ENCODE assay signal across 8 cellular contexts in the genomic region with DNA sequence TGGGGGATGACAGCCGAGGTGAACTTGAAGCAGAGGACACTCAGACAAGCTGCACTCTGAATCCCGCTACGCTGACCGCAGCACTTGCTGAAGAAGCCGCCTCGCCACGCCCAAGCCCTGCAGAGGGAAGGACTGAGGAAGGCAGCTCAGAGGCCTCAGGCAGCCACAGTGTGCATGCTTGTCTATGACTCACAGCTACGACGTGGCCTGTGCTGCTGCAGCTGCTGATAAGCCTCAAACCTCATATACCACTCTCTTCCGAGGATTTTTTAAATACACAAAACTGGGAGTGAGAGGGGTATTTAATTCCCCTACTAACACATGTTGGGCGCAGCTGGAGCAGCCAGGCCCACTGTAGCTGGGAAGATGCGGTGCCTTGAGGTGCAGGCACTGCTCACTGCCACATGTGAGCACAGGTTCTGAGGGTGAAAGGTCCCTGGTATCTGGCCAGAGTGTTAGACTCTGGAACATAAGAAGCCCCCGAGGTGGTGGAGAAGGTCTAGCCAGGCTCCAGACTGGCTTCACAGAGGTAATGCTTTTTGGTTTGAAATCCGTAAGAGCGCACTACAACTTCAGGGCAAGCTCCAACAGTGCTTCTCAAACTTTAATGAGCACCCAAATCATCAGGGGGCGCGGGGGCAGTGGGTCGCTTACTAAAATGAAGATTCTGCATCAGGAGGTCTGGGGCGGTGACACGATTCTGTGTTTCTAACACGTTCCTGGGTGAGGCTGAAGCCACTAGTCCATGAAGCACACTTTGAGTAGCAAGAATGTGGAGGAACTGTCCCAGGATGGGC.
DNase-seq lines count a peak whose midpoint lies in the region; ATAC-seq and TF ChIP-seq lines count a peak whose summit lies in the region.

No MANE protein-coding gene starts in this region.

- H3K36me3 Mint-ChIP-seq in chondrocyte (ENCODE audit: low read depth) (no peaks in the 10 kb centered on the region), mesothelial cell of epicardium (no peaks in the 10 kb centered on the region)
- H3K36me3 Mint-ChIP-seq in stimulated activated memory B cell treated with anti-CD40 and anti-IgM and Interleukin-4, amounts not matched to agents 10 μg/mL and 1 μg/mL and 100 μg/mL, for 72 hours, result no peaks in the 10 kb centered on the region

- no peaks in the 10 kb centered on the region; the same call in 1 of the 2 replicates for H3K4me1 ChIP-seq in BE2C

- H3K4me3 Mint-ChIP-seq in chondrocyte (ENCODE audit: unreplicated experiment) (no peak overlapping the region), mesothelial cell of epicardium (no peak overlapping the region)
- peak overlapping the region; percentile 34 for H3K4me3 Mint-ChIP-seq in stimulated activated memory B cell treated with anti-CD40 and anti-IgM and Interleukin-4, amounts not matched to agents 10 μg/mL and 1 μg/mL and 100 μg/mL, for 72 hours

- peak overlapping the region; percentile 85 for H3K27ac Mint-ChIP-seq in chondrocyte (ENCODE audit: unreplicated experiment)
- peak overlapping the region; percentile 64 for H3K27ac Mint-ChIP-seq in mesothelial cell of epicardium
- peak overlapping the region; percentile 91 for H3K27ac Mint-ChIP-seq in stimulated activated memory B cell treated with anti-CD40 and anti-IgM and Interleukin-4, amounts not matched to agents 10 μg/mL and 1 μg/mL and 100 μg/mL, for 72 hours

- H3K27me3 Mint-ChIP-seq in chondrocyte (ENCODE audit: low read depth), result no peaks in the 10 kb centered on the region
- H3K27me3 Mint-ChIP-seq in mesothelial cell of epicardium (ENCODE audit: low read depth), result no peaks in the 10 kb centered on the region
- H3K27me3 Mint-ChIP-seq in stimulated activated memory B cell treated with anti-CD40 and anti-IgM and Interleukin-4, amounts not matched to agents 10 μg/mL and 1 μg/mL and 100 μg/mL, for 72 hours, result no peaks in the 10 kb centered on the region

- DNase-seq in BE2C, result peak; percentile 67
- DNase-seq in HUDEP-2 (lab: John Stamatoyannopoulos, UW; ENCODE audit: unreplicated experiment in 76 of 76), result peak in 73 of 76 experiments; percentile 12 to 87 (median 71)
- DNase-seq in activated CD4-positive, alpha-beta T cell treated with anti-CD3 and anti-CD28 coated beads for 1 hour, result peak; percentile 14
- DNase-seq in chondrocyte (ENCODE audit: low spot score), result no peak
- peak in 1 of 2 experiments; percentile 58 for DNase-seq in mesothelial cell of epicardium (ENCODE audit: low spot score in 2 of 2, unreplicated experiment in 2 of 2)
- DNase-seq in germinal center (ENCODE audit: low spot score), result no peak
- DNase-seq in SHP77 treated with DMSO at 0.1 percent for 48 hours (lab: John Stamatoyannopoulos, UW), result no peak

- peak; percentile 66 for ATAC-seq in stimulated activated memory B cell treated with anti-CD40 and anti-IgM and Interleukin-4, amounts not matched to agents 10 μg/mL and 1 μg/mL and 100 μg/mL, for 72 hours

- H3K4me3 ChIP-seq in BE2C (ENCODE audit: low read depth, low read length), result no peak overlapping the region

- TF ChIP-seq CTCF in BE2C (IDR thresholded peaks at IDR 0.05; ENCODE audit: low read depth, low read length), result no peak
- no peak for TF ChIP-seq CTCF in chondrocyte (IDR thresholded peaks at IDR 0.05)
- no peak for TF ChIP-seq CTCF in mesothelial cell of epicardium (IDR thresholded peaks at IDR 0.05; ENCODE audit: unreplicated experiment)

- H3K9me3 Mint-ChIP-seq in chondrocyte (ENCODE audit: low read depth), result no peaks in the 10 kb centered on the region
- H3K9me3 Mint-ChIP-seq in mesothelial cell of epicardium, result no peaks in the 10 kb centered on the region
- no peaks in the 10 kb centered on the region for H3K9me3 Mint-ChIP-seq in stimulated activated memory B cell treated with anti-CD40 and anti-IgM and Interleukin-4, amounts not matched to agents 10 μg/mL and 1 μg/mL and 100 μg/mL, for 72 hours

- H3K9me3 ChIP-seq in BE2C, result no peaks in the 10 kb centered on the region; the same call in 1 of the 2 replicates

- H3K4me1 Mint-ChIP-seq in chondrocyte (ENCODE audit: low read depth), result peaks cover 51% of the 10 kb centered on the region
- H3K4me1 Mint-ChIP-seq in mesothelial cell of epicardium, result peaks cover 40% of the 10 kb centered on the region
- H3K4me1 Mint-ChIP-seq in stimulated activated memory B cell treated with anti-CD40 and anti-IgM and Interleukin-4, amounts not matched to agents 10 μg/mL and 1 μg/mL and 100 μg/mL, for 72 hours, result peaks cover 46% of the 10 kb centered on the region

- H3K36me3 ChIP-seq in BE2C, result no peaks in the 10 kb centered on the region

- H3K27me3 ChIP-seq in BE2C, result no peaks in the 10 kb centered on the region

Comparison
In these comparisons a context has a peak if more than half of its experiments do, and no peak if none do; other contexts are left out.
1. DNase-seq: peak in BE2C (single experiment), HUDEP-2 (73 of 76) and activated CD4-positive, alpha-beta T cell treated with anti-CD3 and anti-CD28 coated beads for 1 hour (single experiment); none in chondrocyte (single experiment), germinal center (single experiment) and SHP77 treated with DMSO at 0.1 percent for 48 hours (single experiment).
2. Peak in every context shown above with its lines, with median percentiles within 50 percentile points of each other: H3K27ac Mint-ChIP-seq.